Comparison of ENCODE assay signal across 15 cellular contexts in genomic region chr9:121901616-121902015, GRCh38.
"Had no signal": no experiment of that assay in that cellular context is flagged by ENCODE, and none has a peak within 500 bp of the region (broad histone marks: within the 10 kb centered on the region; RNA-seq: fewer than 3 reads in every experiment).

No MANE protein-coding gene starts in this region.

- H3K9me3 ChIP-seq: adrenal gland, body of pancreas, thyroid gland had no signal

- H2AFZ ChIP-seq: hepatocyte had no signal

- H3K4me1 ChIP-seq: adrenal gland, body of pancreas, thyroid gland had no signal

- H3K27me3 ChIP-seq: adrenal gland, body of pancreas, hepatocyte, thyroid gland had no signal

- ATAC-seq: activated CD4-positive, CD25-positive, alpha-beta regulatory T cell treated with anti-CD3 and anti-CD28 coated beads, Interleukin-2, amount 50 U/mL, for 24 hours; body of pancreas; left lobe of liver; natural killer cell; stimulated activated naive B cell treated with anti-CD40 and anti-IgM and Interleukin-4, amounts not matched to agents 10 μg/mL and 1 μg/mL and 100 μg/mL, for 72 hours had no signal

- H3K4me2 ChIP-seq: hepatocyte had no signal

- H3K4me3 ChIP-seq: adrenal gland, body of pancreas, hepatocyte, thyroid gland had no signal

- DNase-seq: activated naive CD4-positive, alpha-beta T cell treated with anti-CD3 and anti-CD28 coated beads, Interleukin-2, amount 50 U/mL, for 16 hours; adrenal gland; body of pancreas; effector memory CD4-positive, alpha-beta T cell; mammary epithelial cell; natural killer cell; stimulated activated CD4-positive, alpha-beta T cell treated with anti-CD3 and anti-CD28 coated beads, Interleukin-15, amount 100 ng/mL, for 24 hours; stimulated activated CD4-positive, alpha-beta T cell treated with anti-CD3 and anti-CD28 coated beads, Interleukin-4, amount 100 ng/mL, for 1 hour; stimulated activated naive B cell treated with anti-CD40 and anti-IgM and Interleukin-4, amounts not matched to agents 10 μg/mL and 1 μg/mL and 100 μg/mL, for 72 hours; T-helper 1 cell; T1000; thyroid gland had no signal

- H3K36me3 ChIP-seq: adrenal gland, thyroid gland had no signal

- H3K79me2 ChIP-seq: hepatocyte had no signal

- H3K27ac ChIP-seq: adrenal gland, thyroid gland had no signal
